Comparison of ENCODE assay signal across 8 cellular contexts in the genomic region with DNA sequence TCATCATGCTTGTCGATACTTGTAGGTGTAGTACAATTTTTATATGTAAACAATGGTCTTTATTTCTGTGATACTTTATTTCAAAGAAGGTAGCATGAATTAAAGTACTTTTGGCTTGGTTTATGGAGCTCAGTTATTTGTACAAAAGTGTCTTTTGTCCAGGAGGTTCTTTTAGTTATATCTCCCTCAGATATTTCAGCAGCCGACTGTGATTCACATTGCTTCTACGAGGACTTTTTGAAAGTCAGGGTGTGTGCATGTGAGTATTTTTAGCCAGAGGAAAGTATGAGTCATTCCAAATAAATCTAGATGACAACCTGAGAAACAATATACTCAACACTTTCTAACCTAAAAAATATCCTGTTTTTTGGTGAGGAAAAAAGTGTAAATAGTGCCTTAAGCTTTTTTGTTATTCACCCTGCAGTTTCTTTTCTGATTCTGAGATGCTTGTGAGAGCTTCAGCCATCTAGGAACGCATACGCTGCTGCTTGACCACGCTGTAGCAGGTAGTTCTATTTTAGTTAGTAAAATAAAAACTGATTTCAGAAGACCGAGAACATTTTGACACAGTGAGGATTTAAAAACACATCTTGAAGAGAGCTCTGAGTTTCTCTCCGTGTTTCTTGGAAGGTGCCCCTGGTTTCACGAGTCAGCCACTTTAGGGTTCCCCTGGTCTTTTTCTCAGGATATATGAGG. TPM values are rescaled to one million over a fixed set of nuclear protein-coding genes. Genes with fewer than 3 reads are reported as not detected.
DNase-seq lines count a peak whose midpoint lies in the region; ATAC-seq and TF ChIP-seq lines count a peak whose summit lies in the region.

No MANE protein-coding gene starts in this region.

- TF ChIP-seq POLR2A in Peyer's patch (IDR thresholded peaks at IDR 0.05): no peak

- H3K27me3 ChIP-seq in Peyer's patch: no peaks in the 10 kb centered on the region
- H3K27me3 ChIP-seq in lower lobe of right lung (ENCODE audit: low read depth): no peaks in the 10 kb centered on the region
- no peaks in the 10 kb centered on the region for H3K27me3 ChIP-seq in upper lobe of right lung

- H3K4me3 ChIP-seq in Peyer's patch (no peak overlapping the region), choroid plexus epithelial cell (ENCODE audit: low read depth, low read length) (peak overlapping the region; percentile 26), lower lobe of right lung (peak overlapping the region; percentile 7), upper lobe of right lung (peak overlapping the region; percentile 12)

- DNase-seq in Right ventricle myocardium inferior (ENCODE audit: missing footprints): no peak
- DNase-seq in cardiac septum (ENCODE audit: low spot score): no peak
- DNase-seq in Peyer's patch: no peak
- peak; percentile 93 for DNase-seq in choroid plexus epithelial cell (ENCODE audit: low read depth)
- no peak for DNase-seq in lower lobe of right lung
- DNase-seq in upper lobe of right lung: no peak
- DNase-seq in OCI-M2 (lab: John Stamatoyannopoulos, UW; ENCODE audit: unreplicated experiment): no peak

- intact Hi-C loops in Right ventricle myocardium inferior (cut with DNase I) (loop anchor here (2.0 to 5.0 kb wide), 2 partner anchors 15 to 44 kb away; no protein-coding TSS in a partner anchor), cardiac septum (cut with DNase I) (no loop called here), lower lobe of right lung (cut with DNase I) (no loop called here), upper lobe of right lung (cut with DNase I) (no loop called here)

- peaks cover 0 to under 1% (median 0%) of the 10 kb centered on the region in 3 donors for H3K36me3 ChIP-seq in Peyer's patch
- peaks cover 9% of the 10 kb centered on the region for H3K36me3 ChIP-seq in lower lobe of right lung
- no peaks in the 10 kb centered on the region for H3K36me3 ChIP-seq in upper lobe of right lung

- peaks cover 0 to 51% (median 10%) of the 10 kb centered on the region in 4 donors for H3K4me1 ChIP-seq in Peyer's patch
- H3K4me1 ChIP-seq in lower lobe of right lung: peaks cover 61% of the 10 kb centered on the region
- peaks cover 43% of the 10 kb centered on the region for H3K4me1 ChIP-seq in upper lobe of right lung

- TF ChIP-seq CTCF in Peyer's patch (IDR thresholded peaks at IDR 0.05) (no peak), choroid plexus epithelial cell (conservative IDR thresholded peaks at IDR 0.05; ENCODE audit: low read depth, low read length) (no peak), lower lobe of right lung (IDR thresholded peaks at IDR 0.05) (no peak), upper lobe of right lung (IDR thresholded peaks at IDR 0.05) (no peak)

- H3K9me3 ChIP-seq in Peyer's patch: no peaks in the 10 kb centered on the region
- no peaks in the 10 kb centered on the region for H3K9me3 ChIP-seq in lower lobe of right lung
- no peaks in the 10 kb centered on the region for H3K9me3 ChIP-seq in upper lobe of right lung

- ATAC-seq in Right ventricle myocardium inferior: peak; percentile 59
- ATAC-seq in HG02884 (IDR thresholded peaks at IDR 0.05; ENCODE audit: unreplicated experiment): peak; percentile 62
- peak; percentile 80 to 90 for ATAC-seq in lower lobe of right lung
- peak; percentile 62 for ATAC-seq in upper lobe of right lung

- H3K27ac ChIP-seq in Peyer's patch (peak overlapping the region; percentile 44 to 85 (median 66)), lower lobe of right lung (peak overlapping the region; percentile 86), upper lobe of right lung (peak overlapping the region; percentile 88)

RNA-seq across cellular contexts. Expression of a gene that starts 0.5 kb away (rescaled TPM):
- total RNA-seq in Right ventricle myocardium inferior (176 TPM), cardiac septum (153 TPM), Peyer's patch (100 to 1,000 TPM; 113 to 259 (median 192) TPM), lower lobe of right lung (111 TPM), upper lobe of right lung (127 TPM)

RNA-seq across cellular contexts. Expression of a gene that starts 44.6 kb away (rescaled TPM):
- total RNA-seq in Right ventricle myocardium inferior (19.1 TPM), cardiac septum (21.3 TPM), Peyer's patch (10 to 100 TPM; 29.7 to 93.3 (median 56.8) TPM), lower lobe of right lung (31.7 TPM), upper lobe of right lung (35.1 TPM)

Comparison
In these comparisons a context has a peak if more than half of its experiments do, and no peak if none do; other contexts are left out.
1. H3K4me3 ChIP-seq: peak in choroid plexus epithelial cell (single experiment), lower lobe of right lung (single experiment) and upper lobe of right lung (single experiment); none in Peyer's patch (0 of 4).
2. Peak in every context shown above with its lines, with median percentiles within 50 percentile points of each other: ATAC-seq and H3K27ac ChIP-seq.